Comparison of ENCODE assay signal across 1 cellular context in genomic region chr13:36841411-36841810, GRCh38.
TF ChIP-seq lines count a peak whose summit lies in the region.

No MANE protein-coding gene starts in this region.

TF ChIP-seq in K562, 482 proteins besides CTCF, POLR2A, EP300 and RAD21:
- TF ChIP-seq SPI1 (IDR thresholded peaks at IDR 0.05; ENCODE audit: borderline replicate concordance, low read depth, low read length): no peak
- no peak for TF ChIP-seq RAD51 (IDR thresholded peaks at IDR 0.05; ENCODE audit: borderline replicate concordance, low read depth)
- TF ChIP-seq RNF219 (CRISPR knock-in tag; IDR thresholded peaks at IDR 0.05): no peak
- TF ChIP-seq GABPA (tag; conservative IDR thresholded peaks at IDR 0.05; ENCODE audit: low read depth): no peak
- no peak for TF ChIP-seq XRCC3 (IDR thresholded peaks at IDR 0.05)
- no peak for TF ChIP-seq SIX5 (IDR thresholded peaks at IDR 0.05; ENCODE audit: borderline replicate concordance in 1 of 2, insufficient read depth in 1 of 2, low read depth in 1 of 2, low read length in 2 of 2)
- TF ChIP-seq ZBTB2 (IDR thresholded peaks at IDR 0.05): no peak
- TF ChIP-seq FOXK1 (CRISPR knock-in tag; IDR thresholded peaks at IDR 0.05; ENCODE audit: borderline replicate concordance): no peak
